Comparison of ENCODE assay signal across 1 cellular context in genomic region chr7:140049339-140050024, GRCh38.
TF ChIP-seq lines count a peak whose summit lies in the region.

No MANE protein-coding gene starts in this region.

TF ChIP-seq in HepG2, 621 proteins besides CTCF, POLR2A, EP300 and RAD21 (continued from another document and continues in another):
- TF ChIP-seq ATRX (CRISPR knock-in tag; IDR thresholded peaks at IDR 0.05; ENCODE audit: borderline replicate concordance) (no peak), YEATS4 (CRISPR knock-in tag; IDR thresholded peaks at IDR 0.05; ENCODE audit: borderline replicate concordance) (peak; percentile 44), ZNF441 (CRISPR knock-in tag; IDR thresholded peaks at IDR 0.05; ENCODE audit: borderline replicate concordance) (no peak), MXD4 (CRISPR knock-in tag; IDR thresholded peaks at IDR 0.05) (peak; percentile 59), ELF1 (CRISPR knock-in tag; IDR thresholded peaks at IDR 0.05) (peak; percentile 77), ZNF142 (CRISPR knock-in tag; IDR thresholded peaks at IDR 0.05) (peak; percentile 38; the same call in 1 of the 2 replicates), IRX3 (CRISPR knock-in tag; IDR thresholded peaks at IDR 0.05; ENCODE audit: borderline replicate concordance, low read depth) (0 out of 2 replicates have a peak, but pooled peaks have one; percentile 70), ZEB1 (IDR thresholded peaks at IDR 0.05; ENCODE audit: insufficient replicate concordance, low read depth) (peak; percentile 100), ZNF432 (CRISPR knock-in tag; IDR thresholded peaks at IDR 0.05; ENCODE audit: borderline replicate concordance) (no peak), XRCC5 (optimal IDR thresholded peaks at IDR 0.05; ENCODE audit: low read length) (peak; percentile 17), ADNP (CRISPR knock-in tag; IDR thresholded peaks at IDR 0.05) (no peak), ZNF335 (CRISPR knock-in tag; IDR thresholded peaks at IDR 0.05) (peak; percentile 69; the same call in 1 of the 2 replicates), ZSCAN9 (CRISPR knock-in tag; IDR thresholded peaks at IDR 0.05; ENCODE audit: borderline replicate concordance) (peak; percentile 80; the same call in 1 of the 2 replicates), ZNF431 (CRISPR knock-in tag; IDR thresholded peaks at IDR 0.05; ENCODE audit: borderline replicate concordance, low read depth) (peak; percentile 17; the same call in 1 of the 2 replicates), ZNF326 (CRISPR knock-in tag; IDR thresholded peaks at IDR 0.05; ENCODE audit: borderline replicate concordance) (no peak), RCOR2 (CRISPR knock-in tag; IDR thresholded peaks at IDR 0.05) (peak; percentile 88), TSC22D2 (CRISPR knock-in tag; IDR thresholded peaks at IDR 0.05; ENCODE audit: borderline replicate concordance) (no peak), HMG20A (CRISPR knock-in tag; IDR thresholded peaks at IDR 0.05; ENCODE audit: borderline replicate concordance) (peak; percentile 98), FOXA1 (IDR thresholded peaks at IDR 0.05) (peak; percentile 96), FOXA1 (CRISPR knock-in tag; IDR thresholded peaks at IDR 0.05) (peak; percentile 99), BCL6 (CRISPR knock-in tag; IDR thresholded peaks at IDR 0.05) (peak; percentile 98), ZNF275 (CRISPR knock-in tag; IDR thresholded peaks at IDR 0.05; ENCODE audit: borderline replicate concordance) (peak; percentile 74; the same call in 1 of the 2 replicates), ASH2L (IDR thresholded peaks at IDR 0.05; ENCODE audit: insufficient read length, low read depth, low read length) (peak; percentile 73), LRRFIP1 (CRISPR knock-in tag; conservative IDR thresholded peaks at IDR 0.05) (no peak), MED1 (CRISPR knock-in tag; IDR thresholded peaks at IDR 0.05) (peak; percentile 99)
- TF ChIP-seq, protein P1, sequence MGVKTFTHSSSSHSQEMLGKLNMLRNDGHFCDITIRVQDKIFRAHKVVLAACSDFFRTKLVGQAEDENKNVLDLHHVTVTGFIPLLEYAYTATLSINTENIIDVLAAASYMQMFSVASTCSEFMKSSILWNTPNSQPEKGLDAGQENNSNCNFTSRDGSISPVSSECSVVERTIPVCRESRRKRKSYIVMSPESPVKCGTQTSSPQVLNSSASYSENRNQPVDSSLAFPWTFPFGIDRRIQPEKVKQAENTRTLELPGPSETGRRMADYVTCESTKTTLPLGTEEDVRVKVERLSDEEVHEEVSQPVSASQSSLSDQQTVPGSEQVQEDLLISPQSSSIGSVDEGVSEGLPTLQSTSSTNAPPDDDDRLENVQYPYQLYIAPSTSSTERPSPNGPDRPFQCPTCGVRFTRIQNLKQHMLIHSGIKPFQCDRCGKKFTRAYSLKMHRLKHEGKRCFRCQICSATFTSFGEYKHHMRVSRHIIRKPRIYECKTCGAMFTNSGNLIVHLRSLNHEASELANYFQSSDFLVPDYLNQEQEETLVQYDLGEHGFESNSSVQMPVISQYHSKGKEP (CRISPR knock-in tag; IDR thresholded peaks at IDR 0.05), result no peak
- TF ChIP-seq, protein P2, sequence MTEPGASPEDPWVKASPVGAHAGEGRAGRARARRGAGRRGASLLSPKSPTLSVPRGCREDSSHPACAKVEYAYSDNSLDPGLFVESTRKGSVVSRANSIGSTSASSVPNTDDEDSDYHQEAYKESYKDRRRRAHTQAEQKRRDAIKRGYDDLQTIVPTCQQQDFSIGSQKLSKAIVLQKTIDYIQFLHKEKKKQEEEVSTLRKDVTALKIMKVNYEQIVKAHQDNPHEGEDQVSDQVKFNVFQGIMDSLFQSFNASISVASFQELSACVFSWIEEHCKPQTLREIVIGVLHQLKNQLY (CRISPR knock-in tag; IDR thresholded peaks at IDR 0.05), result peak; percentile 83; the same call in 1 of the 2 replicates
- TF ChIP-seq, protein P3, sequence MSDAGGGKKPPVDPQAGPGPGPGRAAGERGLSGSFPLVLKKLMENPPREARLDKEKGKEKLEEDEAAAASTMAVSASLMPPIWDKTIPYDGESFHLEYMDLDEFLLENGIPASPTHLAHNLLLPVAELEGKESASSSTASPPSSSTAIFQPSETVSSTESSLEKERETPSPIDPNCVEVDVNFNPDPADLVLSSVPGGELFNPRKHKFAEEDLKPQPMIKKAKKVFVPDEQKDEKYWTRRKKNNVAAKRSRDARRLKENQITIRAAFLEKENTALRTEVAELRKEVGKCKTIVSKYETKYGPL (CRISPR knock-in tag; IDR thresholded peaks at IDR 0.05), result no peak
- TF ChIP-seq, protein P4, sequence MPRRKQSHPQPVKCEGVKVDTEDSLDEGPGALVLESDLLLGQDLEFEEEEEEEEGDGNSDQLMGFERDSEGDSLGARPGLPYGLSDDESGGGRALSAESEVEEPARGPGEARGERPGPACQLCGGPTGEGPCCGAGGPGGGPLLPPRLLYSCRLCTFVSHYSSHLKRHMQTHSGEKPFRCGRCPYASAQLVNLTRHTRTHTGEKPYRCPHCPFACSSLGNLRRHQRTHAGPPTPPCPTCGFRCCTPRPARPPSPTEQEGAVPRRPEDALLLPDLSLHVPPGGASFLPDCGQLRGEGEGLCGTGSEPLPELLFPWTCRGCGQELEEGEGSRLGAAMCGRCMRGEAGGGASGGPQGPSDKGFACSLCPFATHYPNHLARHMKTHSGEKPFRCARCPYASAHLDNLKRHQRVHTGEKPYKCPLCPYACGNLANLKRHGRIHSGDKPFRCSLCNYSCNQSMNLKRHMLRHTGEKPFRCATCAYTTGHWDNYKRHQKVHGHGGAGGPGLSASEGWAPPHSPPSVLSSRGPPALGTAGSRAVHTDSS (CRISPR knock-in tag; conservative IDR thresholded peaks at IDR 0.05), result no peak
- TF ChIP-seq, protein P5, sequence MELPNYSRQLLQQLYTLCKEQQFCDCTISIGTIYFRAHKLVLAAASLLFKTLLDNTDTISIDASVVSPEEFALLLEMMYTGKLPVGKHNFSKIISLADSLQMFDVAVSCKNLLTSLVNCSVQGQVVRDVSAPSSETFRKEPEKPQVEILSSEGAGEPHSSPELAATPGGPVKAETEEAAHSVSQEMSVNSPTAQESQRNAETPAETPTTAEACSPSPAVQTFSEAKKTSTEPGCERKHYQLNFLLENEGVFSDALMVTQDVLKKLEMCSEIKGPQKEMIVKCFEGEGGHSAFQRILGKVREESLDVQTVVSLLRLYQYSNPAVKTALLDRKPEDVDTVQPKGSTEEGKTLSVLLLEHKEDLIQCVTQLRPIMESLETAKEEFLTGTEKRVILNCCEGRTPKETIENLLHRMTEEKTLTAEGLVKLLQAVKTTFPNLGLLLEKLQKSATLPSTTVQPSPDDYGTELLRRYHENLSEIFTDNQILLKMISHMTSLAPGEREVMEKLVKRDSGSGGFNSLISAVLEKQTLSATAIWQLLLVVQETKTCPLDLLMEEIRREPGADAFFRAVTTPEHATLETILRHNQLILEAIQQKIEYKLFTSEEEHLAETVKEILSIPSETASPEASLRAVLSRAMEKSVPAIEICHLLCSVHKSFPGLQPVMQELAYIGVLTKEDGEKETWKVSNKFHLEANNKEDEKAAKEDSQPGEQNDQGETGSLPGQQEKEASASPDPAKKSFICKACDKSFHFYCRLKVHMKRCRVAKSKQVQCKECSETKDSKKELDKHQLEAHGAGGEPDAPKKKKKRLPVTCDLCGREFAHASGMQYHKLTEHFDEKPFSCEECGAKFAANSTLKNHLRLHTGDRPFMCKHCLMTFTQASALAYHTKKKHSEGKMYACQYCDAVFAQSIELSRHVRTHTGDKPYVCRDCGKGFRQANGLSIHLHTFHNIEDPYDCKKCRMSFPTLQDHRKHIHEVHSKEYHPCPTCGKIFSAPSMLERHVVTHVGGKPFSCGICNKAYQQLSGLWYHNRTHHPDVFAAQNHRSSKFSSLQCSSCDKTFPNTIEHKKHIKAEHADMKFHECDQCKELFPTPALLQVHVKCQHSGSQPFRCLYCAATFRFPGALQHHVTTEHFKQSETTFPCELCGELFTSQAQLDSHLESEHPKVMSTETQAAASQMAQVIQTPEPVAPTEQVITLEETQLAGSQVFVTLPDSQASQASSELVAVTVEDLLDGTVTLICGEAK (IDR thresholded peaks at IDR 0.05), result no peak
- TF ChIP-seq, protein P5 (CRISPR knock-in tag; IDR thresholded peaks at IDR 0.05), result peak; percentile 70
